In genomic region chr2:80299672-80300071, GRCh38 we compare ENCODE assay signal across 22 cellular contexts. TPM values are rescaled to one million over a fixed set of nuclear protein-coding genes. Genes with fewer than 3 reads are reported as not detected.
DNase-seq lines count a peak whose midpoint lies in the region; TF ChIP-seq lines count a peak whose summit lies in the region.
"Had no signal": no experiment of that assay in that cellular context is flagged by ENCODE, and none has a peak within 500 bp of the region (broad histone marks: within the 10 kb centered on the region; RNA-seq: fewer than 3 reads in every experiment).

No MANE protein-coding gene starts in this region.

- H3K27ac ChIP-seq in dorsolateral prefrontal cortex (peak overlapping the region in 50 of 59 donors; percentile 3 to 86 (median 62)), temporal lobe (ENCODE audit: low read depth, low read length) (peak overlapping the region; percentile 36)
- H3K27ac ChIP-seq: C4-2B, GM23248, Peyer's patch, SJCRH30 had no signal

- H3K27me3 ChIP-seq in dorsolateral prefrontal cortex, result peaks cover 0 to 37% (median 10%) of the 10 kb centered on the region in 45 donors

- intact Hi-C loops in dorsolateral prefrontal cortex (cut with DNase I), result loop anchor here in 1 of 2 donors (5.0 kb wide), 1 partner anchor 227 kb away; no protein-coding TSS in a partner anchor

- peak overlapping the region in 51 of 59 donors; percentile 8 to 76 (median 35) for H3K4me3 ChIP-seq in dorsolateral prefrontal cortex
- H3K4me3 ChIP-seq: GM23248, Peyer's patch, SJCRH30 had no signal

- DNase-seq in OCI-M1 (lab: John Stamatoyannopoulos, UW), result peak; percentile 4
- peak in 3 of 10 donors; percentile 31 to 49 (median 41) for DNase-seq in dorsolateral prefrontal cortex
- DNase-seq in inferior parietal cortex (ENCODE audit: extremely low spot score), result peak; percentile 38
- no peak for DNase-seq in NOMO-1 (lab: John Stamatoyannopoulos, UW; ENCODE audit: unreplicated experiment in 2 of 2)
- no peak for DNase-seq in 8988T
- no peak for DNase-seq in ureter (ENCODE audit: low spot score)
- no peak for DNase-seq in UCSD-AML1 (lab: John Stamatoyannopoulos, UW; ENCODE audit: unreplicated experiment)
- DNase-seq: CD8-positive, alpha-beta memory T cell; DMS53; GDM1; GM23248; HCEC 1CT; NCI-H1694; NCI-H2081 treated with DMSO at 0.1 percent for 48 hours; NCI-H2171 treated with DMSO at 0.1 percent for 48 hours; NCI-H524 treated with DMSO at 0.1 percent for 48 hours; NK-92 treated with Interleukin-12 subunit alpha and Interleukin-12 subunit beta, amount 100 ng/mL, for 24 hours; Peyer's patch; SJCRH30 had no signal

- no peak for TF ChIP-seq CTCF in dorsolateral prefrontal cortex (IDR thresholded peaks at IDR 0.05 in 54 of 56, conservative IDR thresholded peaks at IDR 0.05 in 2 of 56; ENCODE audit: low read depth in 1 of 56, partially characterized antibody in 56 of 56)

RNA-seq across cellular contexts. Expression of gene LRRTM1, which starts 4.9 kb away (rescaled TPM):
- total RNA-seq in dorsolateral prefrontal cortex (10 to 100 TPM in 117 of 120 experiments, 1 to 10 TPM in 3; 3.8 to 34.8 (median 19.7) TPM), temporal lobe (10.6 TPM), ureter (not detected)
- total RNA-seq: CD8-positive, alpha-beta memory T cell; GM23248; M059J; Peyer's patch; SJCRH30 had no signal

Comparison
In these comparisons a context has a peak if more than half of its experiments do, and no peak if none do; other contexts are left out.
1. DNase-seq: peak in OCI-M1 (single experiment) and inferior parietal cortex (single experiment); none in NOMO-1 (0 of 2), 8988T (single experiment), ureter (single experiment) and UCSD-AML1 (single experiment).